6 cellular contexts compared by ENCODE assay signal in the genomic region with DNA sequence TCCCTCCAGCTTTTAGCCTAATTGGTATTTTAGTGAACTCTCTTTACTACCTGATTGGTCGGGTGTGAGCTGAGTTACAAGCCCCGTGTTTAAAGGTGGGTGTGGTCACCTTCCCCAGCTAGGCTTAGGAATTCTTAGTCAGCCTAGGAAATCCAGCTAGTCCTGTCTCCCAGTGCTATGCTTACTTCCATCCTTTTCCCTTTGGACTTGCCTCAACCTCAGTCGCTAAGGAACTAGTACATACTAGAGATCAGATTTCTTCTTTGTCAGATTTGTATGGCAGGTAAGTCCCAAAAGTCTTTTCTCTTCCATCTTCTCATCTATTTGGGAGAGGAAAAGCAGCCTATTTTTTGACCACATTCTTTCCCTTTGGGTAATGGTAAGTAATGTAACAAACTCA. TPM values are rescaled to one million over a fixed set of nuclear protein-coding genes. Genes with fewer than 3 reads are reported as not detected.
A peak's percentile ranks its signal among the peaks of the same experiment; 100 is the strongest.
DNase-seq lines count a peak whose midpoint lies in the region; ATAC-seq and TF ChIP-seq lines count a peak whose summit lies in the region.
"Not testable (repeated sequence)": the region's sequence is repeated elsewhere in the genome, so short reads cannot be mapped to it uniquely, and the experiment has no call there.

No MANE protein-coding gene starts in this region.

- POLR2A ChIA-PET in PC-3 (lab: Charles Lee; ENCODE audit: unreplicated experiment): not testable (repeated sequence)

- not testable (repeated sequence) for H3K9me2 ChIP-seq in PC-3 (replicated peaks; ENCODE audit: low read length)

- not testable (repeated sequence) for H4K20me1 ChIP-seq in PC-3 (ENCODE audit: low read length); neural progenitor cell (ENCODE audit: low read depth)
- H4K20me1 ChIP-seq in smooth muscle cell (ENCODE audit: low read depth): peaks cover 35% of the 10 kb centered on the region

- ATAC-seq in PC-3: peak; percentile 38; the same call in 1 of the 2 replicates

- 0 out of 2 replicates have a peak overlapping the region, but pooled peaks have one; percentile 8 for H3K4me2 ChIP-seq in PC-3 (ENCODE audit: low read length)
- not testable (repeated sequence) for H3K4me2 ChIP-seq in neural progenitor cell, smooth muscle cell

- peak; percentile 54 for DNase-seq in PC-3
- peak; percentile 59 for DNase-seq in epithelial cell of esophagus (ENCODE audit: low read depth)
- not testable (repeated sequence) for DNase-seq in neural progenitor cell (ENCODE audit: low spot score); smooth muscle cell (lab: John Stamatoyannopoulos, UW; ENCODE audit: unreplicated experiment)

- not testable (repeated sequence) for H3K36me3 Mint-ChIP-seq in activated naive CD8-positive, alpha-beta T cell; neural progenitor cell

- H3K4me1 ChIP-seq in PC-3 (ENCODE audit: insufficient read depth, low read length) (peaks cover 18% of the 10 kb centered on the region), neural progenitor cell (peaks cover 11% of the 10 kb centered on the region), smooth muscle cell (ENCODE audit: low read depth) (peaks cover 18% of the 10 kb centered on the region)

- peak overlapping the region; percentile 16 for H3K27ac Mint-ChIP-seq in activated naive CD8-positive, alpha-beta T cell
- H3K27ac Mint-ChIP-seq in neural progenitor cell: not testable (repeated sequence)

- not testable (repeated sequence) for H3K27me3 ChIP-seq in PC-3 (ENCODE audit: low read length); neural progenitor cell; smooth muscle cell (ENCODE audit: low read depth)

- not testable (repeated sequence) for TF ChIP-seq CTCF in PC-3 (conservative IDR thresholded peaks at IDR 0.05; ENCODE audit: low read depth, low read length); VCaP (conservative IDR thresholded peaks at IDR 0.05); epithelial cell of esophagus (IDR thresholded peaks at IDR 0.05; ENCODE audit: insufficient read depth, low read depth, low read length, missing control alignments); neural progenitor cell (IDR thresholded peaks at IDR 0.05); smooth muscle cell (IDR thresholded peaks at IDR 0.05; ENCODE audit: borderline replicate concordance, insufficient read depth, poor library complexity, severe bottlenecking)

- H3K27me3 Mint-ChIP-seq in activated naive CD8-positive, alpha-beta T cell: not testable (repeated sequence)
- peaks cover 11% of the 10 kb centered on the region for H3K27me3 Mint-ChIP-seq in neural progenitor cell (ENCODE audit: insufficient read depth, low read depth)

- not testable (repeated sequence) for H3F3A ChIP-seq in PC-3 (ENCODE audit: low read length, unreplicated experiment); neural progenitor cell (ENCODE audit: low read depth); smooth muscle cell (ENCODE audit: low read depth)

- whole genome bisulfite sequencing in smooth muscle cell (ENCODE audit: low lambda C conversion rate): 43% methylated on average over 3 of the region's 3 CpGs

- not testable (repeated sequence) for H3K4me3 ChIP-seq in PC-3 (ENCODE audit: low read length); epithelial cell of esophagus (ENCODE audit: low read length); neural progenitor cell; smooth muscle cell

- not testable (repeated sequence) for H3K9me3 ChIP-seq in PC-3 (ENCODE audit: low read length); neural progenitor cell (ENCODE audit: low read depth); smooth muscle cell (replicated peaks; ENCODE audit: low read depth)

- CTCF ChIA-PET in PC-3 (lab: Charles Lee): interaction anchor here (0.6 kb wide), 1 partner anchor 29 kb away, joined by 3 read pairs; no protein-coding TSS in a partner anchor

- not testable (repeated sequence) for H3K4me3 Mint-ChIP-seq in activated naive CD8-positive, alpha-beta T cell; neural progenitor cell

- not testable (repeated sequence) for H3K9me3 Mint-ChIP-seq in activated naive CD8-positive, alpha-beta T cell (ENCODE audit: low read depth); neural progenitor cell

- intact Hi-C loops in PC-3 (cut with micrococcal nuclease): not testable (repeated sequence)

- H2AFZ ChIP-seq in PC-3 (ENCODE audit: low read length); smooth muscle cell (ENCODE audit: low read depth): not testable (repeated sequence)
- H2AFZ ChIP-seq in neural progenitor cell (replicated peaks): peak overlapping the region; percentile 7

- not testable (repeated sequence) for H3K36me3 ChIP-seq in PC-3 (ENCODE audit: low read depth, low read length); neural progenitor cell; smooth muscle cell (ENCODE audit: low read depth)

- BruUV-seq in PC-3 (replicated peaks; lab: Mats Ljungman, UMichigan): not testable (repeated sequence)

- H3K9ac ChIP-seq in PC-3 (ENCODE audit: low read length); neural progenitor cell; smooth muscle cell (ENCODE audit: low read depth): not testable (repeated sequence)

- H3K4me1 Mint-ChIP-seq in activated naive CD8-positive, alpha-beta T cell (ENCODE audit: low read depth): peaks cover 19% of the 10 kb centered on the region
- H3K4me1 Mint-ChIP-seq in neural progenitor cell: peaks cover 16% of the 10 kb centered on the region

- not testable (repeated sequence) for H3K27ac ChIP-seq in PC-3 (ENCODE audit: low read length); neural progenitor cell
- H3K27ac ChIP-seq in VCaP (peak overlapping the region; percentile 59), smooth muscle cell (ENCODE audit: low read depth) (peak overlapping the region; percentile 42)

- H3K79me2 ChIP-seq in PC-3 (ENCODE audit: low read length); neural progenitor cell (ENCODE audit: low read depth); smooth muscle cell (ENCODE audit: low read depth): not testable (repeated sequence)

RNA-seq across cellular contexts. Expression of a gene that starts 22.6 kb away (rescaled TPM):
- total RNA-seq in PC-3 (2014; rRNA removed) (10.9 and 11.6 TPM in 2 replicates), neural progenitor cell (ENCODE audit: low replicate concordance) (0.19 TPM in 2 replicates), smooth muscle cell (37.3 and 48.0 TPM in 2 replicates)
- 25.4 and 56.6 TPM in 2 replicates for polyA plus RNA-seq in smooth muscle cell

Comparison
In these comparisons a context has a peak if more than half of its experiments do, and no peak if none do; other contexts are left out.
1. RNA of a gene that starts 22.6 kb away (total RNA-seq): 37.3 to 48.0 TPM in smooth muscle cell and 10.9 to 11.6 TPM in PC-3; 0.19 TPM in neural progenitor cell; every median in the first group is over 10 times any median in the second.